Comparison of ENCODE assay signal across 2 cellular contexts in the genomic region with DNA sequence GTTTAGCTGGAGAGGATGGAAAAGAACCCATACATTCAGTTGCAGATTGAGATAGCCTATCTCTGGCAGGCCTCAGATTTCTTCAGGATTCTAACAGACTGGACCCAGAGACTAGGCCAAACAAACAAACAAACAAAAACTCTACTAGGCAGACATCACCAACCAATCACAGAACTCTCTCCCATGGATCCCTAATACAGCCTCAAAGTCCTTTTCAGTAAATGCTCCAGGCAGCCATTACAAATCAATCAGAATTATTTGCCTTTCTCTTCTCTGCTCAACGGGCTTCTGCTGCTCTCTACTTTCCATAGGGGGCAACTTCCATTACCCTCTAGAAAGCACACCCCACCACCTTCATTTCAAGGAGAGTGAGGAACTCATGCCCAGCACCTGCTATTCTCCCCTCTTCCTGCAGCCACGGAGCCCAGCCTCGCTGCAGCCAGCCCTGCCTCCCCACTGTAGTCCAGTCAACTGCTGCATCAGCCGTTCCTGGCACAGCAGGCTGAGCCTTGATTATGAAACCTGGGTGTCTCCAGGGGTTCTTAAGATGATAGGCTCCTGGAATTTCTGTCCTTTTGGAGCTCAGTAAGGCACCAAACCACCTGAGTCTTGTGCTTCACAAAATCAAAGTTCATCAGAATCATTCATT.
TF ChIP-seq lines count a peak whose summit lies in the region.

No MANE protein-coding gene starts in this region.

TF ChIP-seq in HEK293, 187 proteins besides CTCF, POLR2A, EP300 and RAD21:
- peak; percentile 84 for TF ChIP-seq ZBTB17 (tag by site-specific recombination; IDR thresholded peaks at IDR 0.05)
- TF ChIP-seq, protein P1, sequence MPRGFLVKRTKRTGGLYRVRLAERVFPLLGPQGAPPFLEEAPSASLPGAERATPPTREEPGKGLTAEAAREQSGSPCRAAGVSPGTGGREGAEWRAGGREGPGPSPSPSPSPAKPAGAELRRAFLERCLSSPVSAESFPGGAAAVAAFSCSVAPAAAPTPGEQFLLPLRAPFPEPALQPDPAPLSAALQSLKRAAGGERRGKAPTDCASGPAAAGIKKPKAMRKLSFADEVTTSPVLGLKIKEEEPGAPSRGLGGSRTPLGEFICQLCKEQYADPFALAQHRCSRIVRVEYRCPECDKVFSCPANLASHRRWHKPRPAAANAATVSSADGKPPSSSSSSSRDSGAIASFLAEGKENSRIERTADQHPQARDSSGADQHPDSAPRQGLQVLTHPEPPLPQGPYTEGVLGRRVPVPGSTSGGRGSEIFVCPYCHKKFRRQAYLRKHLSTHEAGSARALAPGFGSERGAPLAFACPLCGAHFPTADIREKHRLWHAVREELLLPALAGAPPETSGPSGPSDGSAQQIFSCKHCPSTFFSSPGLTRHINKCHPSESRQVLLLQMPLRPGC (tag by site-specific recombination; IDR thresholded peaks at IDR 0.05): no peak

TF ChIP-seq in K562, 482 proteins besides CTCF, POLR2A, EP300 and RAD21:
- TF ChIP-seq, protein P2, sequence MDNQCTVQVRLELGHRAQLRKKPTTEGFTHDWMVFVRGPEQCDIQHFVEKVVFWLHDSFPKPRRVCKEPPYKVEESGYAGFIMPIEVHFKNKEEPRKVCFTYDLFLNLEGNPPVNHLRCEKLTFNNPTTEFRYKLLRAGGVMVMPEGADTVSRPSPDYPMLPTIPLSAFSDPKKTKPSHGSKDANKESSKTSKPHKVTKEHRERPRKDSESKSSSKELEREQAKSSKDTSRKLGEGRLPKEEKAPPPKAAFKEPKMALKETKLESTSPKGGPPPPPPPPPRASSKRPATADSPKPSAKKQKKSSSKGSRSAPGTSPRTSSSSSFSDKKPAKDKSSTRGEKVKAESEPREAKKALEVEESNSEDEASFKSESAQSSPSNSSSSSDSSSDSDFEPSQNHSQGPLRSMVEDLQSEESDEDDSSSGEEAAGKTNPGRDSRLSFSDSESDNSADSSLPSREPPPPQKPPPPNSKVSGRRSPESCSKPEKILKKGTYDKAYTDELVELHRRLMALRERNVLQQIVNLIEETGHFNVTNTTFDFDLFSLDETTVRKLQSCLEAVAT (IDR thresholded peaks at IDR 0.05): peak in 1 of 2 experiments; percentile 86; a peak in 2 of 4 replicates
- TF ChIP-seq ZBTB17 (CRISPR knock-in tag; IDR thresholded peaks at IDR 0.05): peak; percentile 59; the same call in 1 of the 2 replicates
- TF ChIP-seq KHSRP (IDR thresholded peaks at IDR 0.05): no peak
- TF ChIP-seq EZH2 (IDR thresholded peaks at IDR 0.05; ENCODE audit: borderline replicate concordance, low read depth, low read length): no peak
- no peak for TF ChIP-seq ZNF766 (CRISPR knock-in tag; conservative IDR thresholded peaks at IDR 0.05)
- no peak for TF ChIP-seq ZBTB8A (IDR thresholded peaks at IDR 0.05; ENCODE audit: partially characterized antibody)
- no peak for TF ChIP-seq ERF (CRISPR knock-in tag; IDR thresholded peaks at IDR 0.05)
- TF ChIP-seq MYNN (IDR thresholded peaks at IDR 0.05): no peak
- TF ChIP-seq MYNN (CRISPR knock-in tag; IDR thresholded peaks at IDR 0.05): no peak
- no peak for TF ChIP-seq TAF7 (tag; IDR thresholded peaks at IDR 0.05)
- TF ChIP-seq HDAC1 (IDR thresholded peaks at IDR 0.05): no peak
